3 cellular contexts compared by ENCODE assay signal in genomic region chr6:42720739-42721138, GRCh38.
A peak's percentile ranks its signal among the peaks of the same experiment; 100 is the strongest.
TF ChIP-seq lines count a peak whose summit lies in the region.

No MANE protein-coding gene starts in this region.

TF ChIP-seq in A549, 52 proteins besides CTCF, POLR2A, EP300 and RAD21:
- TF ChIP-seq ZNF302 (CRISPR knock-in tag; IDR thresholded peaks at IDR 0.05) = no peak
- 0 out of 2 replicates have a peak, but pooled peaks have one; percentile 12 for TF ChIP-seq FOXS1 (CRISPR knock-in tag; IDR thresholded peaks at IDR 0.05)
- TF ChIP-seq REST (IDR thresholded peaks at IDR 0.05) = no peak
- no peak for TF ChIP-seq SMC3 (IDR thresholded peaks at IDR 0.05)

TF ChIP-seq in HCT116, 20 proteins besides CTCF, POLR2A, EP300 and RAD21:
- TF ChIP-seq CEBPB (IDR thresholded peaks at IDR 0.05; ENCODE audit: low read depth) (no peak), JUND (IDR thresholded peaks at IDR 0.05) (peak; percentile 48; the same call in 1 of the 2 replicates), POLR2AphosphoS5 (IDR thresholded peaks at IDR 0.05; ENCODE audit: low read depth, low read length) (no peak), YY1 (IDR thresholded peaks at IDR 0.05; ENCODE audit: extremely low read depth, insufficient replicate concordance, low read depth, low read length) (no peak), EZH2phosphoT487 (IDR thresholded peaks at IDR 0.05; ENCODE audit: borderline replicate concordance) (no peak), MAX (IDR thresholded peaks at IDR 0.05) (no peak), FOSL1 (IDR thresholded peaks at IDR 0.05; ENCODE audit: low read depth) (peak; percentile 64), ATF3 (IDR thresholded peaks at IDR 0.05) (no peak)

TF ChIP-seq in SK-N-SH, 30 proteins besides CTCF, POLR2A, EP300 and RAD21:
- TF ChIP-seq FOSL2 (IDR thresholded peaks at IDR 0.05; ENCODE audit: borderline replicate concordance, low read depth) (peak; percentile 11; the same call in 1 of the 2 replicates), YY1 (IDR thresholded peaks at IDR 0.05; ENCODE audit: low read depth) (no peak)
